2 cellular contexts compared by ENCODE assay signal in the genomic region with DNA sequence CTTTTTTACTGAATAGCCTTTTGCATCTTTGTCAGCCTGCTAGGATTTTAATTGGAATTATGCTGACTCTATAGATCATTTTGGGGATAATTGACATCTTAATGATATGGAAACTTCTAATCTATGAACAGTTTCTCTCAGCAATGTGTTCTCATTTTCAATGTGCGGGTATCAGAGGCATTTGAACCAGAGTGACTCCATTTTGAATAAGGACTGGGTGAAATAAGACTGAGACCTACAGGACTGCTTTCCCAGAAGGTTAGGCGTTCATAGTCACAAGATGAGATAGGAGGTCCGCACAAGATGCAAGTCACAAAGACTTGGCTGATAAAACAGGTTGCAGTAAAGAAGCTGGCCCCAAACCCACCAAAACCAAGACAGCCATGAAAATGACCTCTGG.
DNase-seq lines count a peak whose midpoint lies in the region; ATAC-seq, FAIRE-seq and TF ChIP-seq lines count a peak whose summit lies in the region.
"Not testable (repeated sequence)": the region's sequence is repeated elsewhere in the genome, so short reads cannot be mapped to it uniquely, and the experiment has no call there.

No MANE protein-coding gene starts in this region.

- not testable (repeated sequence) for TF ChIP-seq EP300 in K562 (IDR thresholded peaks at IDR 0.05; ENCODE audit: low read length); stomach (IDR thresholded peaks at IDR 0.05)

- H3K36me3 ChIP-seq in K562 (ENCODE audit: control insufficient read depth, insufficient read depth, low read length); stomach: not testable (repeated sequence)

- not testable (repeated sequence) for DNase-seq in K562 (ENCODE audit: extremely low read depth in 1 of 4, low spot score in 3 of 4)
- DNase-seq in stomach = peak; percentile 8

- not testable (repeated sequence) for H2AFZ ChIP-seq in K562 (ENCODE audit: low read depth, low read length)

- TF ChIP-seq POLR2A in K562 (conservative IDR thresholded peaks at IDR 0.05); stomach (IDR thresholded peaks at IDR 0.05): not testable (repeated sequence)

- not testable (repeated sequence) for H3K9me3 ChIP-seq in K562 (replicated peaks; ENCODE audit: control insufficient read depth, insufficient read depth, low read depth, low read length); stomach

- H3K79me2 ChIP-seq in K562 (ENCODE audit: control insufficient read depth, insufficient read depth, low read length) = not testable (repeated sequence)

- intact Hi-C loops in K562 (cut with micrococcal nuclease); stomach (cut with DNase I; ENCODE audit: low total_unique reads): not testable (repeated sequence)

- TF ChIP-seq RAD21 in K562 (CRISPR knock-in tag; conservative IDR thresholded peaks at IDR 0.05 in 1 of 2, IDR thresholded peaks at IDR 0.05 in 1 of 2) = not testable (repeated sequence)

- CTCF ChIA-PET in K562 (lab: Yijun Ruan, JAX; ENCODE audit: low intra/inter-chr PET ratio) = not testable (repeated sequence)

- not testable (repeated sequence) for H3K27me3 ChIP-seq in K562 (ENCODE audit: control insufficient read depth in 2 of 2, insufficient read depth in 2 of 2, low read length in 2 of 2); stomach

- H3K9me1 ChIP-seq in K562 (ENCODE audit: control insufficient read depth, insufficient read depth, low read length) = not testable (repeated sequence)

- WGBS in K562 (ENCODE audit: insufficient coverage, low coverage, missing lambda C conversion rate) = 8% methylated on average over 3 of the region's 3 CpGs
- 89 to 96% (median 93%) methylated on average over 3 of the region's 3 CpGs for WGBS in stomach, 5 donors

- H3K9ac ChIP-seq in K562 (ENCODE audit: insufficient read depth in 1 of 2, low read depth in 2 of 2, low read length in 2 of 2) = not testable (repeated sequence)

- not testable (repeated sequence) for H3K27ac ChIP-seq in K562 (ENCODE audit: extremely low read depth, low read depth, low read length); stomach

- not testable (repeated sequence) for H4K20me1 ChIP-seq in K562 (replicated peaks; ENCODE audit: control insufficient read depth, insufficient read depth, low read length)

- not testable (repeated sequence) for H3K4me2 ChIP-seq in K562 (ENCODE audit: insufficient read depth, low read length)

- POLR2A ChIA-PET in K562 (lab: Yijun Ruan, JAX) = not testable (repeated sequence)

- H3K4me1 ChIP-seq in K562 (replicated peaks in 1 of 2; ENCODE audit: control insufficient read depth in 2 of 2, insufficient read depth in 2 of 2, low read length in 2 of 2); stomach: not testable (repeated sequence)

- not testable (repeated sequence) for FAIRE-seq in K562 (lab: Jason Lieb, UNC)

- not testable (repeated sequence) for H3K4me3 ChIP-seq in K562, stomach

- in situ Hi-C loops in K562 (cut with MboI) = not testable (repeated sequence)

- BruUV-seq in K562 (replicated peaks; lab: Mats Ljungman, UMichigan) = not testable (repeated sequence)

- TF ChIP-seq CTCF in K562 (IDR thresholded peaks at IDR 0.05 in 2 of 3, conservative IDR thresholded peaks at IDR 0.05 in 1 of 3; ENCODE audit: insufficient read depth in 2 of 3, low read depth in 1 of 3, low read length in 3 of 3); stomach (IDR thresholded peaks at IDR 0.05): not testable (repeated sequence)

- ATAC-seq in K562 = not testable (repeated sequence)

TF ChIP-seq in K562, 482 proteins besides CTCF, POLR2A, EP300 and RAD21:
- TF ChIP-seq DDX20 (tag; IDR thresholded peaks at IDR 0.05; ENCODE audit: low read depth) = peak; percentile 35; the same call in 1 of the 2 replicates
- TF ChIP-seq GMEB1 (CRISPR knock-in tag; IDR thresholded peaks at IDR 0.05) = peak; percentile 42; the same call in 1 of the 2 replicates
- TF ChIP-seq KLF6 (CRISPR knock-in tag; IDR thresholded peaks at IDR 0.05; ENCODE audit: borderline replicate concordance) = peak; percentile 82; the same call in 1 of the 2 replicates
- peak; percentile 58; the same call in 1 of the 2 replicates for TF ChIP-seq ZNF766 (CRISPR knock-in tag; conservative IDR thresholded peaks at IDR 0.05)
- TF ChIP-seq CREB3 (tag; conservative IDR thresholded peaks at IDR 0.05; ENCODE audit: low read depth) = 0 out of 2 replicates have a peak, but pooled peaks have one; percentile 28
- TF ChIP-seq MECOM (CRISPR knock-in tag; IDR thresholded peaks at IDR 0.05) = peak; percentile 41; the same call in 1 of the 2 replicates
- peak; percentile 49; the same call in 1 of the 2 replicates for TF ChIP-seq ZNF239 (CRISPR knock-in tag; IDR thresholded peaks at IDR 0.05)
- TF ChIP-seq, protein P1, sequence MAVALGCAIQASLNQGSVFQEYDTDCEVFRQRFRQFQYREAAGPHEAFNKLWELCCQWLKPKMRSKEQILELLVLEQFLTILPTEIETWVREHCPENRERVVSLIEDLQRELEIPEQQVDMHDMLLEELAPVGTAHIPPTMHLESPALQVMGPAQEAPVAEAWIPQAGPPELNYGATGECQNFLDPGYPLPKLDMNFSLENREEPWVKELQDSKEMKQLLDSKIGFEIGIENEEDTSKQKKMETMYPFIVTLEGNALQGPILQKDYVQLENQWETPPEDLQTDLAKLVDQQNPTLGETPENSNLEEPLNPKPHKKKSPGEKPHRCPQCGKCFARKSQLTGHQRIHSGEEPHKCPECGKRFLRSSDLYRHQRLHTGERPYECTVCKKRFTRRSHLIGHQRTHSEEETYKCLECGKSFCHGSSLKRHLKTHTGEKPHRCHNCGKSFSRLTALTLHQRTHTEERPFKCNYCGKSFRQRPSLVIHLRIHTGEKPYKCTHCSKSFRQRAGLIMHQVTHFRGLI (CRISPR knock-in tag; IDR thresholded peaks at IDR 0.05) = 0 out of 2 replicates have a peak, but pooled peaks have one; percentile 31
- TF ChIP-seq HIVEP1 (CRISPR knock-in tag; IDR thresholded peaks at IDR 0.05) = peak; percentile 46; the same call in 1 of the 2 replicates
- TF ChIP-seq PTRF (tag; IDR thresholded peaks at IDR 0.05) = 0 out of 2 replicates have a peak, but pooled peaks have one; percentile 55
- TF ChIP-seq ZNF583 (CRISPR knock-in tag; IDR thresholded peaks at IDR 0.05) = peak; percentile 35; the same call in 1 of the 2 replicates
- 0 out of 2 replicates have a peak, but pooled peaks have one; percentile 33 for TF ChIP-seq E2F3 (CRISPR knock-in tag; IDR thresholded peaks at IDR 0.05)
- TF ChIP-seq TEAD1 (CRISPR knock-in tag; IDR thresholded peaks at IDR 0.05) = 0 out of 4 replicates have a peak, but pooled peaks of 1 of the 2 experiments have one; percentile 48
